In the genomic region with DNA sequence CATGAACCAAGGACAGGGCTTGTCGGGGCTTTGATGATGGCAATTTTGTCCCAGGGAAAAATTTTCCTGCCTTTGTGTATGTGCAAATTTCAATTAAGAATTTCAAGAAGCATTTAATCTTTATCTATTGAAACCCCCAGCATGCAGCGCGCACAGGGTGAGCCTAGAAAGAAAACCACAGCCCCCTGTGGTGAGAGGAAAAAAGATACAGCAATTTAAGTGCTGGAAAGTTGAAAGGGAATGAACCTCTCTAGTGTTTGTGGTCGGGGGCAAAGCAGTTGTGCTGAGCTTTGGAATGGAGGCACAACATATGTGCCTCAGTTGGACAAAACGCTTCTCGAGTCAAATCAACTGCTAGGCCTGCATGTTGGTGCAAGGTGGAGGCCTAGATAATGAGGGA, we compare ENCODE assay signal across 26 cellular contexts.
A peak's percentile ranks its signal among the peaks of the same experiment; 100 is the strongest.
DNase-seq lines count a peak whose midpoint lies in the region; ATAC-seq and TF ChIP-seq lines count a peak whose summit lies in the region.
"Had no signal": no experiment of that assay in that cellular context is flagged by ENCODE, and none has a peak within 500 bp of the region (broad histone marks: within the 10 kb centered on the region; RNA-seq: fewer than 3 reads in every experiment).

No MANE protein-coding gene starts in this region.

- in situ Hi-C loops in KBM-7 (cut with MboI; ENCODE audit: low pct_unique_long_range_greater_than_20kb, low sequenced_read_pairs), result no loop called here

- H3K27me3 Mint-ChIP-seq in nephron (ENCODE audit: low read depth), result peaks cover 8% of the 10 kb centered on the region
- H3K27me3 Mint-ChIP-seq: stimulated activated memory B cell treated with anti-CD40 and anti-IgM and Interleukin-4, amounts not matched to agents 10 μg/mL and 1 μg/mL and 100 μg/mL, for 72 hours had no signal

- no peak overlapping the region for H3K4me3 Mint-ChIP-seq in nephron
- H3K4me3 Mint-ChIP-seq: activated B cell treated with CpG ODN at 0.5 μM for 24 hours; activated T-cell treated with anti-CD3 and anti-CD28 coated beads, Interleukin-2, amount 50 U/mL, for 4 hours; memory B cell; stimulated activated memory B cell treated with anti-CD40 and anti-IgM and Interleukin-4, amounts not matched to agents 10 μg/mL and 1 μg/mL and 100 μg/mL, for 72 hours had no signal

- peak overlapping the region in 2 of 3 experiments; percentile 16 to 83 for H3K27ac Mint-ChIP-seq in nephron
- H3K27ac Mint-ChIP-seq: activated B cell treated with CpG ODN at 0.5 μM for 24 hours; memory B cell; stimulated activated memory B cell treated with anti-CD40 and anti-IgM and Interleukin-4, amounts not matched to agents 10 μg/mL and 1 μg/mL and 100 μg/mL, for 72 hours had no signal

- H3K9me3 Mint-ChIP-seq in nephron, result no peaks in the 10 kb centered on the region
- H3K9me3 Mint-ChIP-seq: activated B cell treated with CpG ODN at 0.5 μM for 24 hours; activated T-cell treated with anti-CD3 and anti-CD28 coated beads, Interleukin-2, amount 50 U/mL, for 4 hours; memory B cell; stimulated activated memory B cell treated with anti-CD40 and anti-IgM and Interleukin-4, amounts not matched to agents 10 μg/mL and 1 μg/mL and 100 μg/mL, for 72 hours had no signal

- DNase-seq in NCI-H1092 treated with DMSO at 0.1 percent for 48 hours (lab: John Stamatoyannopoulos, UW) (peak; percentile 7), NCI-H1092 (lab: John Stamatoyannopoulos, UW) (no peak), KBM-7 (peak; percentile 36), NCI-H69 (lab: John Stamatoyannopoulos, UW) (peak; percentile 83), foreskin melanocyte (no peak), anterior cingulate cortex (lab: John Stamatoyannopoulos, UW) (no peak)
- DNase-seq: 8988T; activated B cell treated with CpG ODN at 0.5 μM for 24 hours; activated CD4-positive, alpha-beta T cell treated with anti-CD3 and anti-CD28 coated beads, Interleukin-2, amount 50 U/mL, for 1 hour; activated naive CD4-positive, alpha-beta T cell; activated T-cell treated with anti-CD3 and anti-CD28 coated beads, Interleukin-2, amount 50 U/mL, for 4 hours; body of pancreas; cerebellar nuclear complex; dorsolateral prefrontal cortex; EL; NCI-H187 treated with DMSO at 0.1 percent for 48 hours; Peyer's patch; SHP77 treated with DMSO at 0.1 percent for 48 hours; stimulated activated CD4-positive, alpha-beta T cell treated with anti-CD3 and anti-CD28 coated beads, Interleukin-4, amount 100 ng/mL, for 4 hours; substantia nigra had no signal

- H3K36me3 Mint-ChIP-seq in nephron (ENCODE audit: low read depth), result no peaks in the 10 kb centered on the region

- TF ChIP-seq CTCF in nephron (IDR thresholded peaks at IDR 0.05; ENCODE audit: unreplicated experiment in 3 of 3), result no peak

- H3K4me1 Mint-ChIP-seq in nephron, result peaks cover 15% of the 10 kb centered on the region
- H3K4me1 Mint-ChIP-seq: activated B cell treated with CpG ODN at 0.5 μM for 24 hours; memory B cell; stimulated activated memory B cell treated with anti-CD40 and anti-IgM and Interleukin-4, amounts not matched to agents 10 μg/mL and 1 μg/mL and 100 μg/mL, for 72 hours had no signal

- no peak for ATAC-seq in GM19351 (IDR thresholded peaks at IDR 0.05; ENCODE audit: unreplicated experiment)
- ATAC-seq: activated T-cell treated with anti-CD3 and anti-CD28 coated beads, Interleukin-2, amount 50 U/mL, for 4 hours; body of pancreas; left lobe of liver; sciatic nerve; stimulated activated memory B cell treated with anti-CD40 and anti-IgM and Interleukin-4, amounts not matched to agents 10 μg/mL and 1 μg/mL and 100 μg/mL, for 72 hours had no signal

Comparison
In these comparisons a context has a peak if more than half of its experiments do, and no peak if none do; other contexts are left out.
1. DNase-seq: peak in NCI-H1092 treated with DMSO at 0.1 percent for 48 hours (single experiment), KBM-7 (single experiment) and NCI-H69 (single experiment); none in NCI-H1092 (single experiment), foreskin melanocyte (single experiment) and anterior cingulate cortex (0 of 58).